In genomic region chr11:36167729-36168128, GRCh38 we compare ENCODE assay signal across 27 cellular contexts.
"Had no signal": no experiment of that assay in that cellular context is flagged by ENCODE, and none has a peak within 500 bp of the region (broad histone marks: within the 10 kb centered on the region; RNA-seq: fewer than 3 reads in every experiment).

No MANE protein-coding gene starts in this region.

- H3K27ac Mint-ChIP-seq: naive B cell; naive thymus-derived CD8-positive, alpha-beta T cell; natural killer cell treated with Interleukin-12 subunit alpha and Interleukin-12 subunit beta and Interleukin-15 and Interleukin-18, amount 100 ng/mL, for 72 hours; neural progenitor cell; stimulated activated naive B cell treated with anti-CD40 and anti-IgM and Interleukin-4, amounts not matched to agents 10 μg/mL and 1 μg/mL and 100 μg/mL, for 72 hours; stimulated activated naive CD8-positive, alpha-beta T cell treated with anti-CD3 and anti-CD28 coated beads, Interleukin-15, Interleukin-2, amounts not matched to agents 100 ng/mL and 50 ng/mL, for 24 hours had no signal

- H3K9me3 ChIP-seq: pancreas, psoas muscle, right lobe of liver, stomach, thoracic aorta, thyroid gland, uterus had no signal

- H3K9ac ChIP-seq: neural progenitor cell had no signal

- H3K36me3 ChIP-seq: neural progenitor cell, pancreas, right lobe of liver, spleen, stomach, thoracic aorta, thyroid gland, tibial nerve, upper lobe of left lung, uterus had no signal

- H3K27me3 ChIP-seq: neural progenitor cell, pancreas, right lobe of liver, spleen, stomach, thyroid gland, tibial nerve, upper lobe of left lung, uterus had no signal

- H3K9me3 Mint-ChIP-seq: stimulated activated naive CD8-positive, alpha-beta T cell treated with anti-CD3 and anti-CD28 coated beads, Interleukin-15, Interleukin-2, amounts not matched to agents 100 ng/mL and 50 ng/mL, for 24 hours had no signal

- H3K4me3 ChIP-seq: neural progenitor cell, pancreas, psoas muscle, right lobe of liver, skin epidermis, smooth muscle cell, spleen, stomach, thoracic aorta, thyroid gland, tibial nerve, upper lobe of left lung, uterus had no signal

- ATAC-seq: naive thymus-derived CD8-positive, alpha-beta T cell; natural killer cell treated with Interleukin-12 subunit alpha and Interleukin-12 subunit beta and Interleukin-15 and Interleukin-18, amount 100 ng/mL, for 72 hours; pancreas; psoas muscle; right cardiac atrium; right lobe of liver; stimulated activated naive B cell treated with anti-CD40 and anti-IgM and Interleukin-4, amounts not matched to agents 10 μg/mL and 1 μg/mL and 100 μg/mL, for 72 hours had no signal

- H3K4me1 ChIP-seq: pancreas, right lobe of liver, thyroid gland, uterus had no signal

- H3K4me1 Mint-ChIP-seq: naive B cell; naive thymus-derived CD8-positive, alpha-beta T cell; stimulated activated naive B cell treated with anti-CD40 and anti-IgM and Interleukin-4, amounts not matched to agents 10 μg/mL and 1 μg/mL and 100 μg/mL, for 72 hours had no signal

- DNase-seq: naive B cell; naive thymus-derived CD8-positive, alpha-beta T cell; occipital lobe; pancreas; psoas muscle; right cardiac atrium; right lobe of liver; spleen; stimulated activated CD4-positive, alpha-beta T cell treated with anti-CD3 and anti-CD28 coated beads, Interleukin-12 subunit alpha, Interleukin-12 subunit beta, amount 100 ng/mL, for 4 hours; stimulated activated CD4-positive, alpha-beta T cell treated with anti-CD3 and anti-CD28 coated beads, Interleukin-1b, Interleukin-23, amount 100 ng/mL, for 48 hours; stimulated activated CD4-positive, alpha-beta T cell treated with anti-CD3 and anti-CD28 coated beads, Interleukin-4, amount 100 ng/mL, for 1 hour; stimulated activated CD4-positive, alpha-beta T cell treated with anti-CD3 and anti-CD28 coated beads, Interleukin-4, amount 100 ng/mL, for 4 hours; stimulated activated CD8-positive, alpha-beta memory T cell treated with anti-CD3 and anti-CD28 coated beads, Interleukin-4, amount 100 ng/mL, for 48 hours; stimulated activated naive B cell treated with anti-CD40 and anti-IgM and Interleukin-4, amounts not matched to agents 10 μg/mL and 1 μg/mL and 100 μg/mL, for 72 hours; stimulated activated naive CD4-positive, alpha-beta T cell treated with Interleukin-2 at 50 U/mL for 16 hours; stomach; thyroid gland; trophoblast cell; upper lobe of left lung; uterus had no signal

- H3K4me3 Mint-ChIP-seq: naive B cell; naive thymus-derived CD8-positive, alpha-beta T cell; natural killer cell treated with Interleukin-12 subunit alpha and Interleukin-12 subunit beta and Interleukin-15 and Interleukin-18, amount 100 ng/mL, for 72 hours; neural progenitor cell; stimulated activated naive B cell treated with anti-CD40 and anti-IgM and Interleukin-4, amounts not matched to agents 10 μg/mL and 1 μg/mL and 100 μg/mL, for 72 hours; stimulated activated naive CD8-positive, alpha-beta T cell treated with anti-CD3 and anti-CD28 coated beads, Interleukin-15, Interleukin-2, amounts not matched to agents 100 ng/mL and 50 ng/mL, for 24 hours had no signal

- H3K36me3 Mint-ChIP-seq: naive B cell; naive thymus-derived CD8-positive, alpha-beta T cell; natural killer cell treated with Interleukin-12 subunit alpha and Interleukin-12 subunit beta and Interleukin-15 and Interleukin-18, amount 100 ng/mL, for 72 hours; stimulated activated naive B cell treated with anti-CD40 and anti-IgM and Interleukin-4, amounts not matched to agents 10 μg/mL and 1 μg/mL and 100 μg/mL, for 72 hours had no signal
